Comparison of ENCODE assay signal across 1 cellular context in the genomic region with DNA sequence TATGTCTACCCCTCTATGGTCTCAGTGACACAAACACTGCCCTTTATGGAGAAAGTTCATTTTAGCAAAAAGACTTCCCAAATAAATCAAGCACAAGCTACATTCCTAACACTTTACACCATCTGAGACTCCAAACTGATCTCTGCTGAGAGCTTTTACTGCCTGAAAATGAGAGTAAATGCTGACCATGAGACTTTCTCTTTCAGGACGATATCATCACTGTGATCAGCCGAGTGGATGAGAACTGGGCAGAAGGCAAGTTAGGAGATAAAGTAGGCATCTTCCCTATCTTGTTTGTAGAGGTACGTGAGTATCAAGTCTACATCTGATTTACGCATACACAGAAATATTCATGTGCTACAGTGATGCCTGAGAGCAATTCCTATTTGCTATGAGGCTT.
TF ChIP-seq lines count a peak whose summit lies in the region.

No MANE protein-coding gene starts in this region.

TF ChIP-seq in H1, 55 proteins besides CTCF, POLR2A, EP300 and RAD21 (continued from another document):
- TF ChIP-seq BACH1 (IDR thresholded peaks at IDR 0.05; ENCODE audit: low read length) = no peak
- TF ChIP-seq, protein P1, sequence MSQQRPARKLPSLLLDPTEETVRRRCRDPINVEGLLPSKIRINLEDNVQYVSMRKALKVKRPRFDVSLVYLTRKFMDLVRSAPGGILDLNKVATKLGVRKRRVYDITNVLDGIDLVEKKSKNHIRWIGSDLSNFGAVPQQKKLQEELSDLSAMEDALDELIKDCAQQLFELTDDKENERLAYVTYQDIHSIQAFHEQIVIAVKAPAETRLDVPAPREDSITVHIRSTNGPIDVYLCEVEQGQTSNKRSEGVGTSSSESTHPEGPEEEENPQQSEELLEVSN (IDR thresholded peaks at IDR 0.05) = no peak
- TF ChIP-seq SP2 (IDR thresholded peaks at IDR 0.05; ENCODE audit: low read length) = no peak
- no peak for TF ChIP-seq FOSL1 (IDR thresholded peaks at IDR 0.05; ENCODE audit: insufficient read depth, low read depth, low read length)
- TF ChIP-seq YY1 (IDR thresholded peaks at IDR 0.05; ENCODE audit: low read depth, low read length) = no peak
- TF ChIP-seq SAP30 (IDR thresholded peaks at IDR 0.05; ENCODE audit: insufficient read depth, insufficient replicate concordance, low read length) = no peak
- no peak for TF ChIP-seq NANOG (IDR thresholded peaks at IDR 0.05; ENCODE audit: insufficient read depth, low read depth, low read length, poor library complexity, severe bottlenecking)
- TF ChIP-seq CHD2 (IDR thresholded peaks at IDR 0.05; ENCODE audit: low read length) = no peak
- TF ChIP-seq SIX5 (IDR thresholded peaks at IDR 0.05; ENCODE audit: low read depth, low read length) = no peak
- no peak for TF ChIP-seq HDAC6 (IDR thresholded peaks at IDR 0.05; ENCODE audit: low read depth, low read length)
- no peak for TF ChIP-seq TAF7 (optimal IDR thresholded peaks at IDR 0.05; ENCODE audit: borderline replicate concordance, low read depth, low read length)
- no peak for TF ChIP-seq ZNF274 (IDR thresholded peaks at IDR 0.05; ENCODE audit: borderline replicate concordance, extremely low read depth, low read length)
- TF ChIP-seq CBX5 (IDR thresholded peaks at IDR 0.05; ENCODE audit: low read depth, low read length) = no peak
TF ChIP-seq in H1: peak in this region for 0.
